Comparison of ENCODE assay signal across 28 cellular contexts in the genomic region with DNA sequence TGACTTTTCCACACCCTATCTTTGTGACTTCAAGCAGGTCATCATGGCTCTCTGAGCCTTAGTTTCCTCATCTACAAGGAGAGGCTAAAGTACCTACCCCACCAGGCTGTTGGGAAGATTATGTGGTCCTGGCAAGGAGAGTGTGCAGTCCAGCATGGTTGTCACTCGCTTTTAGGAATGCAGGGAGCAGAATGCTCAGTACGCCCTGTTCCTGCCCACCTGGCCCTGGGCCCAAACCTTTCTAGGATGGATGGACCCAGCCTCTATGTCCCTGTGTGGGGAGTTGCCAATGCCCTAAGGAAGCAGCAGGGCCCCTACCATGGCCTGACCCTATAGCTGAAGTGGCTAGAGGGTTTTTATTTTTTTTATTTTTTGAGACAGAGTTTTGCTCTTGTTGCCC. TPM values are rescaled to one million over a fixed set of nuclear protein-coding genes. Genes with fewer than 3 reads are reported as not detected.
"Had no signal": no experiment of that assay in that cellular context is flagged by ENCODE, and none has a peak within 500 bp of the region (broad histone marks: within the 10 kb centered on the region; RNA-seq: fewer than 3 reads in every experiment).

No MANE protein-coding gene starts in this region.

- H3K27ac ChIP-seq: adrenal gland, breast epithelium, KMS-11, Peyer's patch, RWPE1 had no signal

- H3K36me3 Mint-ChIP-seq: activated CD4-positive, alpha-beta memory T cell treated with anti-CD3 and anti-CD28 coated beads for 36 hours; activated naive CD4-positive, alpha-beta T cell treated with anti-CD3 and anti-CD28 coated beads, Interleukin-2, amount 10 ng/mL, durations not matched to agents 7 days and 5 days; activated naive CD8-positive, alpha-beta T cell treated with anti-CD3 and anti-CD28 coated beads, Interleukin-2, amount 10 ng/mL, durations not matched to agents 7 days and 5 days; T-cell had no signal

- H3K9me3 Mint-ChIP-seq: activated CD4-positive, alpha-beta memory T cell treated with anti-CD3 and anti-CD28 coated beads for 36 hours; activated CD4-positive, alpha-beta T cell treated with anti-CD3 and anti-CD28 coated beads, Interleukin-2, amount 10 ng/mL, durations not matched to agents 7 days and 5 days; activated naive CD4-positive, alpha-beta T cell treated with anti-CD3 and anti-CD28 coated beads, Interleukin-2, amount 10 ng/mL, durations not matched to agents 7 days and 5 days; activated naive CD8-positive, alpha-beta T cell treated with anti-CD3 and anti-CD28 coated beads, Interleukin-2, amount 10 ng/mL, durations not matched to agents 7 days and 5 days; activated T-helper 17 cell treated with anti-CD3 and anti-CD28 coated beads, Interleukin-2, amount 50 U/mL, for 72 hours; T-cell had no signal

- H3K27ac Mint-ChIP-seq: activated CD4-positive, alpha-beta memory T cell treated with anti-CD3 and anti-CD28 coated beads for 36 hours; activated CD4-positive, alpha-beta T cell treated with anti-CD3 and anti-CD28 coated beads, Interleukin-2, amount 10 ng/mL, durations not matched to agents 7 days and 5 days; activated naive CD4-positive, alpha-beta T cell treated with anti-CD3 and anti-CD28 coated beads, Interleukin-2, amount 10 ng/mL, durations not matched to agents 7 days and 5 days; activated naive CD8-positive, alpha-beta T cell treated with anti-CD3 and anti-CD28 coated beads, Interleukin-2, amount 10 ng/mL, durations not matched to agents 7 days and 5 days; activated T-helper 17 cell treated with anti-CD3 and anti-CD28 coated beads, Interleukin-2, amount 50 U/mL, for 72 hours had no signal

- H3K4me3 ChIP-seq: adrenal gland, breast epithelium, Peyer's patch had no signal

- H3K9ac ChIP-seq: KMS-11 had no signal

- H3K4me3 Mint-ChIP-seq: activated CD4-positive, alpha-beta memory T cell treated with anti-CD3 and anti-CD28 coated beads for 36 hours; activated CD4-positive, alpha-beta T cell treated with anti-CD3 and anti-CD28 coated beads, Interleukin-2, amount 10 ng/mL, durations not matched to agents 7 days and 5 days; activated naive CD4-positive, alpha-beta T cell treated with anti-CD3 and anti-CD28 coated beads, Interleukin-2, amount 10 ng/mL, durations not matched to agents 7 days and 5 days; activated naive CD8-positive, alpha-beta T cell treated with anti-CD3 and anti-CD28 coated beads, Interleukin-2, amount 10 ng/mL, durations not matched to agents 7 days and 5 days had no signal

- H3K36me3 ChIP-seq: adrenal gland, breast epithelium, Peyer's patch had no signal

- DNase-seq: activated CD4-positive, alpha-beta memory T cell treated with anti-CD3 and anti-CD28 coated beads for 36 hours; activated CD4-positive, alpha-beta T cell treated with anti-CD3 and anti-CD28 coated beads, Interleukin-2, amount 10 ng/mL, durations not matched to agents 7 days and 5 days; activated CD4-positive, CD25-positive, alpha-beta regulatory T cell; activated CD8-positive, alpha-beta memory T cell treated with anti-CD3 and anti-CD28 coated beads for 24 hours; activated gamma-delta T cell; activated naive CD4-positive, alpha-beta T cell treated with anti-CD3 and anti-CD28 coated beads, Interleukin-2, amount 10 ng/mL, durations not matched to agents 7 days and 5 days; activated naive CD8-positive, alpha-beta T cell treated with anti-CD3 and anti-CD28 coated beads, Interleukin-2, amount 10 ng/mL, durations not matched to agents 7 days and 5 days; activated T-cell treated with anti-CD3 and anti-CD28 coated beads for 4 hours; activated T-cell treated with anti-CD3 and anti-CD28 coated beads, Interleukin-2, amount 50 U/mL, for 48 hours; adrenal gland; anterior cingulate cortex; central memory CD4-positive, alpha-beta T cell; NCI-H1092; NCI-H1417 treated with DMSO at 0.1 percent for 48 hours; NCI-H1694; NCI-H2029 treated with DMSO at 0.1 percent for 48 hours; NCI-H446; NCI-H524; Peyer's patch; SHP77 treated with DMSO at 0.1 percent for 48 hours; T-cell; T-helper 2 cell; T1000 had no signal

- H3K9me3 ChIP-seq: adrenal gland, breast epithelium, Peyer's patch had no signal

- ATAC-seq: activated T-helper 17 cell treated with anti-CD3 and anti-CD28 coated beads, Interleukin-2, amount 50 U/mL, for 72 hours; T-cell had no signal

- H3K4me2 ChIP-seq: KMS-11 had no signal

- H3K4me1 Mint-ChIP-seq: activated T-helper 17 cell treated with anti-CD3 and anti-CD28 coated beads, Interleukin-2, amount 50 U/mL, for 72 hours had no signal

RNA-seq across cellular contexts. Expression of a gene that starts 2.0 kb away (rescaled TPM):
- total RNA-seq: activated CD4-positive, alpha-beta memory T cell treated with anti-CD3 and anti-CD28 coated beads for 36 hours; activated CD4-positive, alpha-beta T cell treated with anti-CD3 and anti-CD28 coated beads, Interleukin-2, amount 10 ng/mL, durations not matched to agents 7 days and 5 days; activated naive CD8-positive, alpha-beta T cell treated with anti-CD3 and anti-CD28 coated beads, Interleukin-2, amount 10 ng/mL, durations not matched to agents 7 days and 5 days; activated T-helper 17 cell treated with anti-CD3 and anti-CD28 coated beads, Interleukin-2, amount 50 U/mL, for 72 hours; adrenal gland; MCF 10A; Peyer's patch; T-cell had no signal
- polyA plus RNA-seq: adrenal gland had no signal

RNA-seq across cellular contexts. Expression of a gene that starts 2.4 kb away (rescaled TPM):
- total RNA-seq: activated CD4-positive, alpha-beta memory T cell treated with anti-CD3 and anti-CD28 coated beads for 36 hours; activated CD4-positive, alpha-beta T cell treated with anti-CD3 and anti-CD28 coated beads, Interleukin-2, amount 10 ng/mL, durations not matched to agents 7 days and 5 days; activated naive CD8-positive, alpha-beta T cell treated with anti-CD3 and anti-CD28 coated beads, Interleukin-2, amount 10 ng/mL, durations not matched to agents 7 days and 5 days; activated T-helper 17 cell treated with anti-CD3 and anti-CD28 coated beads, Interleukin-2, amount 50 U/mL, for 72 hours; adrenal gland; MCF 10A; Peyer's patch; T-cell had no signal
- polyA plus RNA-seq: adrenal gland had no signal

RNA-seq across cellular contexts. Expression of a gene that starts 18.7 kb away (rescaled TPM):
- total RNA-seq: activated CD4-positive, alpha-beta memory T cell treated with anti-CD3 and anti-CD28 coated beads for 36 hours; activated CD4-positive, alpha-beta T cell treated with anti-CD3 and anti-CD28 coated beads, Interleukin-2, amount 10 ng/mL, durations not matched to agents 7 days and 5 days; activated naive CD8-positive, alpha-beta T cell treated with anti-CD3 and anti-CD28 coated beads, Interleukin-2, amount 10 ng/mL, durations not matched to agents 7 days and 5 days; breast epithelium; MCF 10A; Peyer's patch had no signal

RNA-seq across cellular contexts. Expression of a gene that starts 26.7 kb away (rescaled TPM):
- total RNA-seq: activated CD4-positive, alpha-beta memory T cell treated with anti-CD3 and anti-CD28 coated beads for 36 hours; activated CD4-positive, alpha-beta T cell treated with anti-CD3 and anti-CD28 coated beads, Interleukin-2, amount 10 ng/mL, durations not matched to agents 7 days and 5 days; activated naive CD8-positive, alpha-beta T cell treated with anti-CD3 and anti-CD28 coated beads, Interleukin-2, amount 10 ng/mL, durations not matched to agents 7 days and 5 days; breast epithelium; MCF 10A; Peyer's patch; T-cell had no signal
